ENCODE assay signal across 27 cellular contexts in genomic region chr9:95942016-95942415, GRCh38.
"Had no signal": no experiment of that assay in that cellular context is flagged by ENCODE, and none has a peak within 500 bp of the region (broad histone marks: within the 10 kb centered on the region; RNA-seq: fewer than 3 reads in every experiment).

No MANE protein-coding gene starts in this region.

- DNase-seq: naive thymus-derived CD8-positive, alpha-beta T cell; nephron progenitor cell; nucleus accumbens; pancreas; psoas muscle; right cardiac atrium; right lobe of liver; sigmoid colon; small intestine; stimulated activated CD4-positive, alpha-beta T cell treated with anti-CD3 and anti-CD28 coated beads, Interleukin-15, amount 100 ng/mL, for 24 hours; stimulated activated CD4-positive, alpha-beta T cell treated with anti-CD3 and anti-CD28 coated beads, Interleukin-2, amount 100 ng/mL, for 24 hours; stimulated activated CD4-positive, alpha-beta T cell treated with anti-CD3 and anti-CD28 coated beads, Interleukin-2, amount 100 ng/mL, for 48 hours; stimulated activated CD4-positive, alpha-beta T cell treated with anti-CD3 and anti-CD28 coated beads, Interleukin-4, amount 100 ng/mL, for 24 hours; stimulated activated naive CD4-positive, alpha-beta T cell; stimulated activated naive CD8-positive, alpha-beta T cell treated with anti-CD3 and anti-CD28 coated beads, Interleukin-15, amount 100 ng/mL, for 72 hours; stimulated activated naive CD8-positive, alpha-beta T cell treated with anti-CD3 and anti-CD28 coated beads, Interleukin-15, Interleukin-2, amounts not matched to agents 100 U/mL and 50 U/mL, for 24 hours; substantia nigra; testis; tibial artery; transverse colon; upper lobe of right lung; uterus had no signal

- ATAC-seq: naive thymus-derived CD8-positive, alpha-beta T cell; natural killer cell treated with Interleukin-12 subunit alpha and Interleukin-12 subunit beta and Interleukin-15 and Interleukin-18, amount 100 ng/mL, for 72 hours; pancreas; psoas muscle; right cardiac atrium; right lobe of liver; stimulated activated memory B cell treated with anti-CD40 and anti-IgM and Interleukin-4, amounts not matched to agents 10 μg/mL and 1 μg/mL and 100 μg/mL, for 72 hours; stimulated activated naive CD8-positive, alpha-beta T cell treated with anti-CD3 and anti-CD28 coated beads, Interleukin-15, amount 100 ng/mL, for 72 hours; stimulated activated naive CD8-positive, alpha-beta T cell treated with anti-CD3 and anti-CD28 coated beads, Interleukin-15, Interleukin-2, amounts not matched to agents 100 U/mL and 50 U/mL, for 24 hours; upper lobe of right lung had no signal

- H3K4me3 Mint-ChIP-seq: naive thymus-derived CD8-positive, alpha-beta T cell; natural killer cell treated with Interleukin-12 subunit alpha and Interleukin-12 subunit beta and Interleukin-15 and Interleukin-18, amount 100 ng/mL, for 72 hours; nephron progenitor cell; neural crest cell; stimulated activated memory B cell treated with anti-CD40 and anti-IgM and Interleukin-4, amounts not matched to agents 10 μg/mL and 1 μg/mL and 100 μg/mL, for 72 hours; stimulated activated naive CD8-positive, alpha-beta T cell treated with anti-CD3 and anti-CD28 coated beads, Interleukin-15, amount 100 ng/mL, for 72 hours; type B pancreatic cell had no signal

- H3K27ac Mint-ChIP-seq: natural killer cell treated with Interleukin-12 subunit alpha and Interleukin-12 subunit beta and Interleukin-15 and Interleukin-18, amount 100 ng/mL, for 72 hours; nephron progenitor cell; progenitor cell of endocrine pancreas; stimulated activated memory B cell treated with anti-CD40 and anti-IgM and Interleukin-4, amounts not matched to agents 10 μg/mL and 1 μg/mL and 100 μg/mL, for 72 hours; stimulated activated naive CD8-positive, alpha-beta T cell treated with anti-CD3 and anti-CD28 coated beads, Interleukin-15, amount 100 ng/mL, for 72 hours; type B pancreatic cell had no signal

- FAIRE-seq: pancreas, small intestine had no signal

- H3K4me1 Mint-ChIP-seq: nephron progenitor cell; neural crest cell; stimulated activated memory B cell treated with anti-CD40 and anti-IgM and Interleukin-4, amounts not matched to agents 10 μg/mL and 1 μg/mL and 100 μg/mL, for 72 hours; stimulated activated naive CD8-positive, alpha-beta T cell treated with anti-CD3 and anti-CD28 coated beads, Interleukin-15, amount 100 ng/mL, for 72 hours had no signal
